ENCODE assay signal across 19 cellular contexts in the genomic region with DNA sequence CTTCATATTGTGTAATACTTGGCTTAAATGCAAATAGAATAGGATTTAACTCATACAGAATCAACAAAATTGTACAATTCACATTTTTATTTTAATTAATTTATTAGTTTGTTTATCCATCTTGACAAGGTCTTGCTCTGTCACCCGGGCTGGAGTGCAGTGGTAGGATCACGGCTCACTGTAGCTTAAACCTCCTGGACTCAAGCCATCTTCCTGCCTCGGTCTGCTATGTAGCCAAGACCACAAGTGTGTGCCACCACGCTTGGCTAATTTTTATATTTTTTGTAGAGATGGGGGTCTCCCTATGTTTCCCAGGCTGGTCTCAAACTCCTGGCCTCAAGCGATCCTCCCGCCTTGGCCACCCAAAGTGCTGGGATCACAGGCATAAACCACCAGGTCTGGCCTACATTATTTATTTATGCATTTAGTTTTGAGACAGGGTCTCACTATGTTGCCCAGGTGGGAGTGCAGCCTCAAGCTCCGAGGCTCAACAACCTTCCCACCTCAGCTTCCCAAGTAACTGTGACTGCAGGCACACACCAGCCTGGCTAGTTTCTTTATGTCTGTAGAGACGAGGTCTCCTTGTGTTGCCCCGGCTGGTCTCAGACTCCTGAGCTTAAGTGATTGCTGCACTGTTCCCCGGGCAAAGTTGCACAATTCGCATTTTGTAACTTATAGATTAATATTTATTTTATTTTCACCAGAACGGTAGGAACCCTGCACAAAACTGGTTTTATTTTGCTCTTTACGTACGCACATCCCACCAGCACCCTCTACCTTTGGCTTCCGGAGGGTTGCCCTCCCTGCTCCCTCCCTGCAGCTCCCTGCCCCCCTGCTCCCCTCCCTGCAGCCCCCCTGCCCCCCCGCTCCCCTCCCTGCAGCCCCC. TPM values are rescaled to one million over a fixed set of nuclear protein-coding genes. Genes with fewer than 3 reads are reported as not detected.
DNase-seq lines count a peak whose midpoint lies in the region; ATAC-seq, FAIRE-seq and TF ChIP-seq lines count a peak whose summit lies in the region.
"Had no signal": no experiment of that assay in that cellular context is flagged by ENCODE, and none has a peak within 500 bp of the region (broad histone marks: within the 10 kb centered on the region; RNA-seq: fewer than 3 reads in every experiment).

No MANE protein-coding gene starts in this region.

- peak overlapping the region; percentile 55 to 85; a peak in 5 of 6 replicates for H3K27ac ChIP-seq in A549
- H3K27ac ChIP-seq: coronary artery, HL-60, left ventricle myocardium inferior, suprapubic skin had no signal

- POLR2A ChIA-PET in A549 (lab: Yijun Ruan, JAX): interaction anchor here (1.6 kb wide), 1 partner anchor 15 kb away, joined by 3 read pairs; no protein-coding TSS in a partner anchor
- POLR2A ChIA-PET in WTC11 (lab: Charles Lee): no interaction called here

- TF ChIP-seq CTCF in A549 (IDR thresholded peaks at IDR 0.05) (no peak), WTC11 (IDR thresholded peaks at IDR 0.05) (no peak), HFFc6 (IDR thresholded peaks at IDR 0.05) (no peak)

- no peak for TF ChIP-seq POLR2A in A549 (IDR thresholded peaks at IDR 0.05; ENCODE audit: low read length)

- H3K9me3 ChIP-seq in A549: no peaks in the 10 kb centered on the region
- H3K9me3 ChIP-seq: left ventricle myocardium inferior, suprapubic skin had no signal

- H3K4me2 ChIP-seq in A549: peak overlapping the region; percentile 78
- H3K4me2 ChIP-seq: GM23338 had no signal

- H3K27me3 Mint-ChIP-seq in WTC11 (ENCODE audit: low read depth): peaks cover 5% of the 10 kb centered on the region; the same call in 1 of the 2 replicates
- H3K27me3 Mint-ChIP-seq in HFFc6 (ENCODE audit: insufficient read depth): peaks cover 13% of the 10 kb centered on the region

- 29% methylated on average over 15 of the region's 16 CpGs for WGBS in A549 (ENCODE audit: missing lambda C conversion rate)

- peak overlapping the region; percentile 18; the same call in 1 of the 3 replicates for H3K4me3 ChIP-seq in A549
- H3K4me3 ChIP-seq: coronary artery, GM23338, left ventricle myocardium inferior, suprapubic skin had no signal

- TF ChIP-seq EP300 in A549 (IDR thresholded peaks at IDR 0.05): no peak

- H3K4me1 Mint-ChIP-seq in WTC11 (peaks cover 12% of the 10 kb centered on the region), HFFc6 (ENCODE audit: low read depth) (peaks cover 7% of the 10 kb centered on the region)

- no peak for TF ChIP-seq RAD21 in A549 (conservative IDR thresholded peaks at IDR 0.05 in 1 of 2, IDR thresholded peaks at IDR 0.05 in 1 of 2)

- no peak for FAIRE-seq in A549 (lab: Jason Lieb, UNC)
- FAIRE-seq: frontal cortex had no signal

- H3K27ac Mint-ChIP-seq in WTC11: no peak overlapping the region
- no peak overlapping the region for H3K27ac Mint-ChIP-seq in HFFc6
- H3K27ac Mint-ChIP-seq: GM23338 had no signal

- no peaks in the 10 kb centered on the region for H3K9me3 Mint-ChIP-seq in WTC11
- no peaks in the 10 kb centered on the region for H3K9me3 Mint-ChIP-seq in HFFc6

- CTCF ChIA-PET in A549 (lab: Yijun Ruan, JAX) (interaction anchor here (0.5 to 8.7 kb wide), 9 partner anchors 12 to 45 kb away, joined by 3 to 143 read pairs (median 4); a partner anchor contains a TSS), WTC11 (lab: Charles Lee) (interaction anchor here (0.6 to 6.2 kb wide), 3 partner anchors 12 to 411 kb away, joined by 3 to 79 read pairs (median 3); no protein-coding TSS in a partner anchor)

- H3K36me3 Mint-ChIP-seq in WTC11 (no peaks in the 10 kb centered on the region), HFFc6 (ENCODE audit: low read depth) (no peaks in the 10 kb centered on the region)

- H3K4me1 ChIP-seq in A549: peaks cover 19% of the 10 kb centered on the region

- ATAC-seq in A549 (peak; percentile 17 to 38; a peak in 3 of 6 replicates), WTC11 (no peak), sciatic nerve (no peak)
- ATAC-seq: GM23338 had no signal

- H3K4me3 Mint-ChIP-seq in WTC11: no peak overlapping the region
- no peak overlapping the region for H3K4me3 Mint-ChIP-seq in HFFc6
- H3K4me3 Mint-ChIP-seq: GM23338 had no signal

- DNase-seq in A549 (ENCODE audit: low read depth in 1 of 2, low spot score in 1 of 2) (peak in 1 of 2 experiments; percentile 69), GF-D8 (lab: John Stamatoyannopoulos, UW) (peak; percentile 23), WTC11 (ENCODE audit: low spot score) (no peak), HFFc6 (no peak), sciatic nerve (ENCODE audit: low spot score) (no peak), HuH-7.5 (ENCODE audit: low spot score) (no peak)
- DNase-seq: activated CD8-positive, alpha-beta memory T cell treated with anti-CD3 and anti-CD28 coated beads, Interleukin-2, amount 50 U/mL, for 4 hours; Kasumi-1; left ventricle myocardium inferior; NCI-H1694 treated with DMSO at 0.1 percent for 48 hours; NCI-H446 treated with DMSO at 0.1 percent for 48 hours; stimulated activated CD4-positive, alpha-beta T cell treated with anti-CD3 and anti-CD28 coated beads, Interleukin-4, amount 100 ng/mL, for 24 hours; stimulated activated CD8-positive, alpha-beta memory T cell treated with anti-CD3 and anti-CD28 coated beads, Interleukin-4, amount 100 ng/mL, for 48 hours; T-helper 9 cell had no signal

- intact Hi-C loops in sciatic nerve (cut with DNase I): no loop called here

TF ChIP-seq in A549, 52 proteins besides CTCF, POLR2A, EP300 and RAD21 (continues in another document):
- TF ChIP-seq, protein P1, sequence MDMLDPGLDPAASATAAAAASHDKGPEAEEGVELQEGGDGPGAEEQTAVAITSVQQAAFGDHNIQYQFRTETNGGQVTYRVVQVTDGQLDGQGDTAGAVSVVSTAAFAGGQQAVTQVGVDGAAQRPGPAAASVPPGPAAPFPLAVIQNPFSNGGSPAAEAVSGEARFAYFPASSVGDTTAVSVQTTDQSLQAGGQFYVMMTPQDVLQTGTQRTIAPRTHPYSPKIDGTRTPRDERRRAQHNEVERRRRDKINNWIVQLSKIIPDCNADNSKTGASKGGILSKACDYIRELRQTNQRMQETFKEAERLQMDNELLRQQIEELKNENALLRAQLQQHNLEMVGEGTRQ (IDR thresholded peaks at IDR 0.05): no peak
- TF ChIP-seq CEBPB (IDR thresholded peaks at IDR 0.05): peak; percentile 68 to 89

TF ChIP-seq in WTC11, 78 proteins besides CTCF, POLR2A, EP300 and RAD21:
- TF ChIP-seq CREB1 (CRISPR knock-in tag; IDR thresholded peaks at IDR 0.05) (no peak), ZNF121 (CRISPR knock-in tag; IDR thresholded peaks at IDR 0.05) (peak; percentile 98)
TF ChIP-seq in WTC11: peak in this region for 1.

RNA-seq across cellular contexts. Expression of a gene that starts 4.9 kb away (rescaled TPM):
- polyA plus RNA-seq in A549 (2011; rRNA removed) (1.5 and 2.6 TPM in 2 replicates), A549 (2017; fragmentation: RNase III; extraction: RNeasy Plus Mini Kit Qiagen cat#74134 plus additional on column Dnase treatment) (0.97 to 1.3 TPM (median 1.1 TPM) in 3 replicates)
- 1.8 and 2.2 TPM in 2 replicates for polyA plus RNA-seq in A549 (2012; cell fraction: cytosol; rRNA removed)
- 4.1 and 4.5 TPM in 2 replicates for polyA plus RNA-seq in A549 (2012; cell fraction: nucleus; rRNA removed)
- 2.8 and 4.6 TPM in 2 replicates for polyA minus RNA-seq in A549 (2011; rRNA and poly(A)+ RNA removed)
- total RNA-seq in WTC11 (2021) (13.6 to 26.5 TPM (median 24.7 TPM) in 3 replicates), sciatic nerve (not detected)
- total RNA-seq in HFFc6 (2021; fragmentation: NEBNext Ultra II Directional; extraction: Animal tissue kit (Norgen Biotek cat#: 25700)): not detected
- total RNA-seq: left ventricle myocardium inferior had no signal

RNA-seq across cellular contexts. Expression of a gene that starts 39.2 kb away (rescaled TPM):
- polyA plus RNA-seq in A549 (2011; rRNA removed) (36.4 and 40.1 TPM in 2 replicates), A549 (2017; fragmentation: RNase III; extraction: RNeasy Plus Mini Kit Qiagen cat#74134 plus additional on column Dnase treatment) (91.7 to 99.0 TPM (median 95.4 TPM) in 3 replicates)
- polyA plus RNA-seq in A549 (2012; cell fraction: cytosol; rRNA removed): 101 and 105 TPM in 2 replicates
- polyA plus RNA-seq in A549 (2012; cell fraction: nucleus; rRNA removed): 151 and 200 TPM in 2 replicates
- polyA minus RNA-seq in A549 (2011; rRNA and poly(A)+ RNA removed): 47.5 and 53.6 TPM in 2 replicates
- total RNA-seq in WTC11 (2021) (69.0 to 76.6 TPM (median 76.0 TPM) in 3 replicates), sciatic nerve (55.8 TPM)
- total RNA-seq in HFFc6 (2021; fragmentation: NEBNext Ultra II Directional; extraction: Animal tissue kit (Norgen Biotek cat#: 25700)): 10 to 100 TPM; 85.6 to 93.1 (median 87.2) TPM

RNA-seq across cellular contexts. Expression of a gene that starts 39.3 kb away (rescaled TPM):
- 5.5 and 6.1 TPM in 2 replicates for polyA plus RNA-seq in A549 (2011; rRNA removed)
- 6.2 and 7.7 TPM in 2 replicates for polyA plus RNA-seq in A549 (2012; cell fraction: cytosol; rRNA removed)
- polyA plus RNA-seq in A549 (2012; cell fraction: nucleus; rRNA removed): 11.5 and 13.2 TPM in 2 replicates
- polyA plus RNA-seq in A549 (2017; fragmentation: RNase III; extraction: RNeasy Plus Mini Kit Qiagen cat#74134 plus additional on column Dnase treatment): 11.5 to 12.6 TPM (median 12.1 TPM) in 3 replicates
- 3.9 and 6.2 TPM in 2 replicates for polyA minus RNA-seq in A549 (2011; rRNA and poly(A)+ RNA removed)
- total RNA-seq in WTC11 (2021): 12.0 to 12.8 TPM (median 12.2 TPM) in 3 replicates
- 10 to 100 TPM in 1 of 6 experiments, 1 to 10 TPM in 5; 6.3 to 10.1 (median 7.8) TPM for total RNA-seq in HFFc6 (2021; fragmentation: NEBNext Ultra II Directional; extraction: Animal tissue kit (Norgen Biotek cat#: 25700))
- 6.5 TPM for total RNA-seq in sciatic nerve

RNA-seq across cellular contexts. Expression of a gene that starts 42.8 kb away (rescaled TPM):
- 22.8 and 25.8 TPM in 2 replicates for polyA plus RNA-seq in A549 (2011; rRNA removed)
- 83.9 and 89.9 TPM in 2 replicates for polyA plus RNA-seq in A549 (2012; cell fraction: cytosol; rRNA removed)
- 1,068 and 1,537 TPM in 2 replicates for polyA plus RNA-seq in A549 (2012; cell fraction: nucleus; rRNA removed)
- polyA plus RNA-seq in A549 (2017; fragmentation: RNase III; extraction: RNeasy Plus Mini Kit Qiagen cat#74134 plus additional on column Dnase treatment): 42.8 to 55.2 TPM (median 45.2 TPM) in 3 replicates
- polyA minus RNA-seq in A549 (2011; rRNA and poly(A)+ RNA removed): 10.0 and 10.4 TPM in 2 replicates
- total RNA-seq in WTC11 (2021): 42.6 to 62.4 TPM (median 55.6 TPM) in 3 replicates
- total RNA-seq in HFFc6 (2021; fragmentation: NEBNext Ultra II Directional; extraction: Animal tissue kit (Norgen Biotek cat#: 25700)): 10 to 100 TPM; 17.6 to 22.2 (median 19.3) TPM
- total RNA-seq in sciatic nerve: not detected
- total RNA-seq: left ventricle myocardium inferior had no signal

RNA-seq across cellular contexts. Expression of a gene that starts 57.9 kb away (rescaled TPM):
- 2,291 and 2,911 TPM in 2 replicates for polyA plus RNA-seq in A549 (2011; rRNA removed)
- polyA plus RNA-seq in A549 (2012; cell fraction: cytosol; rRNA removed): 5,546 and 6,996 TPM in 2 replicates
- polyA plus RNA-seq in A549 (2012; cell fraction: nucleus; rRNA removed): 3,523 and 4,870 TPM in 2 replicates
- 2,979 to 3,246 TPM (median 3,044 TPM) in 3 replicates for polyA plus RNA-seq in A549 (2017; fragmentation: RNase III; extraction: RNeasy Plus Mini Kit Qiagen cat#74134 plus additional on column Dnase treatment)
- polyA minus RNA-seq in A549 (2011; rRNA and poly(A)+ RNA removed): 1,187 and 1,226 TPM in 2 replicates
- total RNA-seq in WTC11 (2021): 2,631 to 3,314 TPM (median 3,295 TPM) in 3 replicates
- 1,000 to 10,000 TPM; 1,572 to 1,808 (median 1,628) TPM for total RNA-seq in HFFc6 (2021; fragmentation: NEBNext Ultra II Directional; extraction: Animal tissue kit (Norgen Biotek cat#: 25700))
- 1,500 TPM for total RNA-seq in sciatic nerve

Comparison
In these comparisons a context has a peak if more than half of its experiments do, and no peak if none do; other contexts are left out.
1. ATAC-seq: peak in A549 (2 of 2); none in WTC11 (single experiment) and sciatic nerve (single experiment).
2. RNA of a gene that starts 4.9 kb away (total RNA-seq): 13.6 to 26.5 TPM in WTC11; not detected in sciatic nerve (single experiment) and not detected in HFFc6; every median in the first group is over 10 times any median in the second.